ENCODE assay signal across 17 cellular contexts in the genomic region with DNA sequence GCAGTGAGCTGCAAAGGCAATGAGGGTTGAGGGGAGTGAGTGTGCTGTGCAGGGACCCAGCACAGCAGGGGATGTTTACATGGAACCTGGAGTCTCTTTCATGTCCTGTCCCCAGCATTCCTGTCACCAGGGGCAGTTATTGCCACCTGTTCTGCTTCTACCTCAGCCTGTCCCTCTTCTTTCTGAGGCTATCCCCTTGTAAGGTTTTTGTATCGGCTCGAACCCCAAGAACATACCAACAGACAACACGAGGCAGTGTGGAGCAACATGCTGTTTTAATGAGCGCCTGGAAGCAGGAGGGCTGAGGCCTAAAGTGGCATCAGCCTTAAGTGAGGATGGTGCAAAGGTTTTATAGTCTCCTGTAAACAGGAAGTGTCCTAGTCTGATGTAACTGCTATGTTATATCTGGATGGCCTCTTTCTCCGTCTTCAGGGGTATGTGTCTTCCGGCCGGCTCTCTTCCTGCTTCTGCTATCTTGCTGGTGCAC. TPM values are rescaled to one million over a fixed set of nuclear protein-coding genes. Genes with fewer than 3 reads are reported as not detected.
"Had no signal": no experiment of that assay in that cellular context is flagged by ENCODE, and none has a peak within 500 bp of the region (broad histone marks: within the 10 kb centered on the region; RNA-seq: fewer than 3 reads in every experiment).

No MANE protein-coding gene starts in this region.

- H3K4me3 Mint-ChIP-seq: activated B cell treated with CpG ODN at 0.5 μM for 24 hours; activated CD4-positive, alpha-beta T cell treated with anti-CD3 and anti-CD28 coated beads, Interleukin-2, amount 10 ng/mL, durations not matched to agents 24 days and 14 days; activated naive CD4-positive, alpha-beta T cell treated with anti-CD3 and anti-CD28 coated beads for 36 hours; activated T-helper 1 cell treated with anti-CD3 and anti-CD28 coated beads, Interleukin-12 subunit alpha, Interleukin-12 subunit beta, Interleukin-2, Interleukin-4 antibody, amounts not matched to agents 30 ng/mL and 10 ng/mL and 1 ng/mL, durations not matched to agents 14 hours and 24 hours and 36 hours; neural progenitor cell had no signal

- H3K27ac Mint-ChIP-seq: activated B cell treated with CpG ODN at 0.5 μM for 24 hours; activated CD4-positive, alpha-beta T cell treated with anti-CD3 and anti-CD28 coated beads, Interleukin-2, amount 10 ng/mL, durations not matched to agents 24 days and 14 days; activated naive CD4-positive, alpha-beta T cell treated with anti-CD3 and anti-CD28 coated beads for 36 hours; activated T-helper 1 cell treated with anti-CD3 and anti-CD28 coated beads, Interleukin-12 subunit alpha, Interleukin-12 subunit beta, Interleukin-2, Interleukin-4 antibody, amounts not matched to agents 30 ng/mL and 10 ng/mL and 1 ng/mL, durations not matched to agents 14 hours and 24 hours and 36 hours; neural progenitor cell had no signal

- H3K4me1 Mint-ChIP-seq: activated B cell treated with CpG ODN at 0.5 μM for 24 hours; activated CD4-positive, alpha-beta T cell treated with anti-CD3 and anti-CD28 coated beads, Interleukin-2, amount 10 ng/mL, durations not matched to agents 24 days and 14 days; neural progenitor cell had no signal

- DNase-seq: activated B cell treated with CpG ODN at 0.5 μM for 24 hours; activated CD4-positive, alpha-beta T cell treated with anti-CD3 and anti-CD28 coated beads, Interleukin-2, amount 10 ng/mL, durations not matched to agents 24 days and 14 days; activated naive CD4-positive, alpha-beta T cell treated with anti-CD3 and anti-CD28 coated beads for 36 hours; dorsolateral prefrontal cortex; hypothalamus; lower lobe of right lung; midbrain; pancreas; tibial artery; uterus had no signal

- H3K9me3 Mint-ChIP-seq: activated B cell treated with CpG ODN at 0.5 μM for 24 hours; activated CD4-positive, alpha-beta T cell treated with anti-CD3 and anti-CD28 coated beads, Interleukin-2, amount 10 ng/mL, durations not matched to agents 24 days and 14 days; activated naive CD4-positive, alpha-beta T cell treated with anti-CD3 and anti-CD28 coated beads for 36 hours; activated T-helper 1 cell treated with anti-CD3 and anti-CD28 coated beads, Interleukin-12 subunit alpha, Interleukin-12 subunit beta, Interleukin-2, Interleukin-4 antibody, amounts not matched to agents 30 ng/mL and 10 ng/mL and 1 ng/mL, durations not matched to agents 14 hours and 24 hours and 36 hours had no signal

- H3K36me3 Mint-ChIP-seq: neural progenitor cell had no signal

- ATAC-seq: esophagus mucosa, lower lobe of right lung, pancreas had no signal

RNA-seq across cellular contexts. Expression of a gene that starts 3.9 kb away (rescaled TPM):
- total RNA-seq: activated B cell treated with CpG ODN at 0.5 μM for 24 hours; activated CD4-positive, alpha-beta T cell treated with anti-CD3 and anti-CD28 coated beads, Interleukin-2, amount 10 ng/mL, durations not matched to agents 24 days and 14 days; activated naive CD4-positive, alpha-beta T cell treated with anti-CD3 and anti-CD28 coated beads for 36 hours; activated T-helper 1 cell treated with anti-CD3 and anti-CD28 coated beads, Interleukin-12 subunit alpha, Interleukin-12 subunit beta, Interleukin-2, Interleukin-4 antibody, amounts not matched to agents 30 ng/mL and 10 ng/mL and 1 ng/mL, durations not matched to agents 14 hours and 24 hours and 36 hours; astrocyte; dorsolateral prefrontal cortex; esophagus mucosa; glomerular endothelial cell; lower lobe of right lung; pancreas; renal cortical epithelial cell; skeletal muscle tissue; uterus had no signal

RNA-seq across cellular contexts. Expression of a gene that starts 25.0 kb away (rescaled TPM):
- total RNA-seq: activated B cell treated with CpG ODN at 0.5 μM for 24 hours; activated CD4-positive, alpha-beta T cell treated with anti-CD3 and anti-CD28 coated beads, Interleukin-2, amount 10 ng/mL, durations not matched to agents 24 days and 14 days; activated naive CD4-positive, alpha-beta T cell treated with anti-CD3 and anti-CD28 coated beads for 36 hours; activated T-helper 1 cell treated with anti-CD3 and anti-CD28 coated beads, Interleukin-12 subunit alpha, Interleukin-12 subunit beta, Interleukin-2, Interleukin-4 antibody, amounts not matched to agents 30 ng/mL and 10 ng/mL and 1 ng/mL, durations not matched to agents 14 hours and 24 hours and 36 hours; astrocyte; dorsolateral prefrontal cortex; esophagus mucosa; glomerular endothelial cell; lower lobe of right lung; pancreas; renal cortical epithelial cell; skeletal muscle tissue had no signal

RNA-seq across cellular contexts. Expression of a gene that starts 31.8 kb away (rescaled TPM):
- total RNA-seq: activated B cell treated with CpG ODN at 0.5 μM for 24 hours; activated CD4-positive, alpha-beta T cell treated with anti-CD3 and anti-CD28 coated beads, Interleukin-2, amount 10 ng/mL, durations not matched to agents 24 days and 14 days; activated naive CD4-positive, alpha-beta T cell treated with anti-CD3 and anti-CD28 coated beads for 36 hours; activated T-helper 1 cell treated with anti-CD3 and anti-CD28 coated beads, Interleukin-12 subunit alpha, Interleukin-12 subunit beta, Interleukin-2, Interleukin-4 antibody, amounts not matched to agents 30 ng/mL and 10 ng/mL and 1 ng/mL, durations not matched to agents 14 hours and 24 hours and 36 hours; astrocyte; glomerular endothelial cell; lower lobe of right lung; renal cortical epithelial cell; skeletal muscle tissue had no signal
